17 cellular contexts compared by ENCODE assay signal in the genomic region with DNA sequence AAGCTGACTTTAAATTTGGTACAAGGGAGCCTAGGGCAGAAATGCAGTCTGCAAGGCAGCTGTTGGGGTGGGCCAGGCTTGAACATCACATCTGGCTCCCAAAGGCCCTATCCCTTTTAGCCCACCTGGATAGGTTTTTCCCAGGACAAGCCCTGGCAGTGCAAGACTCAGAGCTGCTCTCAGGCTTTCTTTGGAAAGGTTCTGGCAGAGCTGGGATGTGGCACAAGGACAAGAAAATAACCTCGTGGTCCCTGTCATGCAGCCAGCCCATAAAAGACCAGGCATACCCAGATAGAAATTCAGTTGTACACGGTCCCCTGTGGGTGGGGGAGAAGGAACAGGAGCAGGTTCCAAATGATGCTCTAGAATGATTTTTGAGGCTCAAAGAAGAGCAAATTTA.
"Had no signal": no experiment of that assay in that cellular context is flagged by ENCODE, and none has a peak within 500 bp of the region (broad histone marks: within the 10 kb centered on the region; RNA-seq: fewer than 3 reads in every experiment).

No MANE protein-coding gene starts in this region.

- H3K36me3 ChIP-seq: thyroid gland had no signal

- H3K9me3 Mint-ChIP-seq: activated naive CD8-positive, alpha-beta T cell treated with anti-CD3 and anti-CD28 coated beads for 36 hours had no signal

- H3K27me3 ChIP-seq: left lung, stomach, thyroid gland had no signal

- ATAC-seq: activated CD4-positive, CD25-positive, alpha-beta regulatory T cell treated with anti-CD3 and anti-CD28 coated beads, Interleukin-2, amount 50 U/mL, for 24 hours; left lung; SK-N-SH treated with all-trans-retinoic acid at 6 μM for 48 hours had no signal

- DNase-seq: activated CD4-positive, alpha-beta T cell treated with anti-CD3 and anti-CD28 coated beads, Interleukin-2, amount 50 U/mL, for 1 hour; activated CD8-positive, alpha-beta memory T cell treated with anti-CD3 and anti-CD28 coated beads for 24 hours; activated gamma-delta T cell treated with Interleukin-2 at 50 U/mL for 16 hours; activated naive CD8-positive, alpha-beta T cell treated with anti-CD3 and anti-CD28 coated beads for 36 hours; glutamatergic neuron; kidney; left lung; mesenchymal stem cell; psoas muscle; stimulated activated CD4-positive, alpha-beta T cell treated with anti-CD3 and anti-CD28 coated beads, Interleukin-12 subunit alpha, Interleukin-12 subunit beta, amount 100 ng/mL, for 4 hours; stimulated activated CD4-positive, alpha-beta T cell treated with anti-CD3 and anti-CD28 coated beads, Interleukin-2, amount 100 ng/mL, for 24 hours; stomach; T-helper 1 cell; T1000; thyroid gland had no signal

- H3K4me3 ChIP-seq: left lung, psoas muscle, stomach, thyroid gland had no signal

- H3K27ac ChIP-seq: psoas muscle, thyroid gland had no signal

- H3K4me1 ChIP-seq: thyroid gland had no signal

- H3K36me3 Mint-ChIP-seq: activated naive CD8-positive, alpha-beta T cell treated with anti-CD3 and anti-CD28 coated beads for 36 hours had no signal
